In genomic region chr16:67055712-67056487, GRCh38 we compare ENCODE assay signal across 9 cellular contexts. TPM values are rescaled to one million over a fixed set of nuclear protein-coding genes. Genes with fewer than 3 reads are reported as not detected.
A peak's percentile ranks its signal among the peaks of the same experiment; 100 is the strongest.
DNase-seq lines count a peak whose midpoint lies in the region; ATAC-seq and TF ChIP-seq lines count a peak whose summit lies in the region.
"Had no signal": no experiment of that assay in that cellular context is flagged by ENCODE, and none has a peak within 500 bp of the region (broad histone marks: within the 10 kb centered on the region; RNA-seq: fewer than 3 reads in every experiment).

No MANE protein-coding gene starts in this region.

- H3K27ac ChIP-seq in SJCRH30 (no peak overlapping the region), fibroblast of lung (ENCODE audit: insufficient read depth, low read length) (peak overlapping the region; percentile 45), gastroesophageal sphincter (peak overlapping the region in 1 of 4 donors; percentile 34), caudate nucleus (ENCODE audit: low read depth, low read length) (no peak overlapping the region)

- ATAC-seq in GM18907 (IDR thresholded peaks at IDR 0.05; ENCODE audit: unreplicated experiment) (peak; percentile 54), gastroesophageal sphincter (no peak)

- H3K4me2 ChIP-seq in fibroblast of lung (ENCODE audit: extremely low read depth, insufficient read depth, low read length): peak overlapping the region; percentile 69

- H3K4me3 ChIP-seq in SJCRH30 (no peak overlapping the region), fibroblast of lung (replicated peaks in 1 of 4; ENCODE audit: control extremely low read depth in 1 of 4, insufficient read depth in 1 of 4, low read depth in 3 of 4, low read length in 4 of 4) (no peak overlapping the region), gastroesophageal sphincter (no peak overlapping the region)

- peaks cover 61% of the 10 kb centered on the region for H3K79me2 ChIP-seq in fibroblast of lung (ENCODE audit: control insufficient read depth, insufficient read depth, low read length)

- intact Hi-C loops in cardiac septum (cut with DNase I): no loop called here

- H3K27me3 ChIP-seq in SJCRH30 (no peaks in the 10 kb centered on the region), fibroblast of lung (ENCODE audit: control insufficient read depth, insufficient read depth, low read length) (no peaks in the 10 kb centered on the region), gastroesophageal sphincter (no peaks in the 10 kb centered on the region)

- H3K9ac ChIP-seq in fibroblast of lung (ENCODE audit: insufficient read depth, low read length): no peak overlapping the region

- no peak for TF ChIP-seq EP300 in gastroesophageal sphincter (IDR thresholded peaks at IDR 0.05)

- TF ChIP-seq POLR2A in gastroesophageal sphincter (IDR thresholded peaks at IDR 0.05): no peak

- H2AFZ ChIP-seq in fibroblast of lung (ENCODE audit: low read length): no peak overlapping the region

- TF ChIP-seq CTCF in fibroblast of lung (conservative IDR thresholded peaks at IDR 0.05 in 1 of 2, IDR thresholded peaks at IDR 0.05 in 1 of 2; ENCODE audit: low read depth in 1 of 2, low read length in 2 of 2) (no peak), gastroesophageal sphincter (IDR thresholded peaks at IDR 0.05) (no peak)

- H3K4me1 ChIP-seq in SJCRH30: peaks cover 5% of the 10 kb centered on the region
- H3K4me1 ChIP-seq in fibroblast of lung (ENCODE audit: control insufficient read depth, extremely low read depth, insufficient read depth, low read length): peaks cover 5% of the 10 kb centered on the region
- H3K4me1 ChIP-seq in gastroesophageal sphincter: no peaks in the 10 kb centered on the region

- DNase-seq in A172 (ENCODE audit: low spot score): peak; percentile 96
- DNase-seq in SJCRH30: peak; percentile 11 to 50
- DNase-seq in fibroblast of lung (ENCODE audit: low read depth in 2 of 2): peak; percentile 89 to 98
- DNase-seq in caudate nucleus (lab: John Stamatoyannopoulos, UW): no peak
- DNase-seq in middle frontal gyrus (ENCODE audit: extremely low spot score, low spot score): no peak
- DNase-seq in cardiac septum (ENCODE audit: low spot score): no peak
- DNase-seq: activated B cell treated with CpG ODN at 0.5 μM for 24 hours had no signal

- H3K9me3 ChIP-seq in SJCRH30 (replicated peaks): no peaks in the 10 kb centered on the region
- H3K9me3 ChIP-seq in fibroblast of lung (ENCODE audit: control insufficient read depth, insufficient read depth, low read depth, low read length): no peaks in the 10 kb centered on the region
- no peaks in the 10 kb centered on the region for H3K9me3 ChIP-seq in gastroesophageal sphincter

- peaks cover 27% of the 10 kb centered on the region for H3K36me3 ChIP-seq in SJCRH30
- no peaks in the 10 kb centered on the region for H3K36me3 ChIP-seq in fibroblast of lung (ENCODE audit: control insufficient read depth, insufficient read depth, low read length)
- peaks cover 0 to 4% of the 10 kb centered on the region in 2 donors for H3K36me3 ChIP-seq in gastroesophageal sphincter

- WGBS in gastroesophageal sphincter (ENCODE audit: low coverage in 1 of 2), 2 donors: 79 to 81% methylated on average over 3 to 4 of the region's 4 CpGs

- no peaks in the 10 kb centered on the region for H4K20me1 ChIP-seq in fibroblast of lung (ENCODE audit: control insufficient read depth, extremely low read depth, insufficient read depth, low read length)

RNA-seq across cellular contexts. Expression of gene CBFB, which starts 27.0 kb away (rescaled TPM):
- 72.3 and 89.4 TPM in 2 replicates for total RNA-seq in A172 (2014; rRNA removed; shearing (Covaris generic))
- total RNA-seq in SJCRH30 (2014; rRNA removed; shearing (Covaris generic)): 136 and 151 TPM in 2 replicates
- total RNA-seq in fibroblast of lung (51.7 and 63.7 TPM in 2 replicates), gastroesophageal sphincter (10 to 100 TPM; 26.5 to 39.3 (median 27.5) TPM), cardiac septum (33.7 TPM)
- polyA plus RNA-seq in fibroblast of lung: 64.1 and 100 TPM in 2 replicates
- polyA plus RNA-seq in fibroblast of lung (2012): 35.6 and 52.9 TPM in 2 replicates
- polyA minus RNA-seq in fibroblast of lung (ENCODE audit: low replicate concordance): 1.9 and 4.0 TPM in 2 replicates

RNA-seq across cellular contexts. Expression of gene PHAF1, which starts 53.8 kb away (rescaled TPM):
- total RNA-seq in A172 (2014; rRNA removed; shearing (Covaris generic)): 21.7 and 26.4 TPM in 2 replicates
- 39.5 and 45.2 TPM in 2 replicates for total RNA-seq in SJCRH30 (2014; rRNA removed; shearing (Covaris generic))
- 15.2 and 18.3 TPM in 2 replicates for total RNA-seq in fibroblast of lung
- polyA plus RNA-seq in fibroblast of lung: 21.5 and 23.0 TPM in 2 replicates
- polyA plus RNA-seq in fibroblast of lung (2012): 10.4 and 12.9 TPM in 2 replicates
- polyA minus RNA-seq in fibroblast of lung (ENCODE audit: low replicate concordance): 26.2 and 46.4 TPM in 2 replicates
- total RNA-seq in gastroesophageal sphincter: 10 to 100 TPM; 10.9 to 20.4 (median 13.3) TPM
- total RNA-seq in cardiac septum: 8.8 TPM

Comparison
In these comparisons a context has a peak if more than half of its experiments do, and no peak if none do; other contexts are left out.
1. DNase-seq: peak in A172 (single experiment), SJCRH30 (2 of 2) and fibroblast of lung (2 of 2); none in caudate nucleus (0 of 61), middle frontal gyrus (single experiment) and cardiac septum (single experiment).